ENCODE assay signal across 9 cellular contexts in genomic region chr1:198597690-198598430, GRCh38. TPM values are rescaled to one million over a fixed set of nuclear protein-coding genes. Genes with fewer than 3 reads are reported as not detected.
DNase-seq lines count a peak whose midpoint lies in the region; ATAC-seq and TF ChIP-seq lines count a peak whose summit lies in the region.
"Had no signal": no experiment of that assay in that cellular context is flagged by ENCODE, and none has a peak within 500 bp of the region (broad histone marks: within the 10 kb centered on the region; RNA-seq: fewer than 3 reads in every experiment).

No MANE protein-coding gene starts in this region.

- H2BK12ac ChIP-seq in mesenchymal stem cell (ENCODE audit: low read length in 2 of 2) = no peak overlapping the region

- H3K9me3 Mint-ChIP-seq in IgD-negative memory B cell (peaks cover 0 to 3% (median 2%) of the 10 kb centered on the region in 3 donors), progenitor cell of endocrine pancreas (ENCODE audit: low read depth) (no peaks in the 10 kb centered on the region)

- no peak overlapping the region for H3K27ac ChIP-seq in mesenchymal stem cell (ENCODE audit: low read length, poor library complexity, severe bottlenecking)
- H3K27ac ChIP-seq in esophagus muscularis mucosa (replicated peaks in 1 of 4) = no peak overlapping the region
- H3K27ac ChIP-seq: epithelial cell of prostate had no signal

- DNase-seq in mesenchymal stem cell = no peak
- no peak for DNase-seq in putamen (ENCODE audit: low spot score)
- no peak for DNase-seq in progenitor cell of endocrine pancreas (ENCODE audit: low spot score, unreplicated experiment)
- DNase-seq in esophagus muscularis mucosa (ENCODE audit: extremely low spot score) = no peak
- DNase-seq: SK-N-SH had no signal

- H2AFZ ChIP-seq in mesenchymal stem cell (ENCODE audit: low read depth, low read length) = no peak overlapping the region

- H3K27me3 Mint-ChIP-seq in IgD-negative memory B cell = no peaks in the 10 kb centered on the region
- H3K27me3 Mint-ChIP-seq in progenitor cell of endocrine pancreas = no peaks in the 10 kb centered on the region

- H3K4me3 ChIP-seq in mesenchymal stem cell (ENCODE audit: insufficient read depth in 1 of 2, low read depth in 1 of 2, low read length in 2 of 2) = no peak overlapping the region
- no peak overlapping the region for H3K4me3 ChIP-seq in esophagus muscularis mucosa

- no peak overlapping the region for H2BK5ac ChIP-seq in mesenchymal stem cell (ENCODE audit: low read depth, low read length, poor library complexity, severe bottlenecking)

- no peaks in the 10 kb centered on the region for H3K27me3 ChIP-seq in mesenchymal stem cell (ENCODE audit: control insufficient read depth in 1 of 2, insufficient read depth in 1 of 2, low read length in 2 of 2)
- H3K27me3 ChIP-seq in esophagus muscularis mucosa = no peaks in the 10 kb centered on the region

- H3K79me1 ChIP-seq in mesenchymal stem cell (replicated peaks; ENCODE audit: low read length, poor library complexity, severe bottlenecking) = no peaks in the 10 kb centered on the region

- H3K4me2 ChIP-seq in mesenchymal stem cell (ENCODE audit: low read length, poor library complexity, severe bottlenecking) = no peak overlapping the region
- H3K4me2 ChIP-seq: SK-N-SH had no signal

- no peak for TF ChIP-seq POLR2A in esophagus muscularis mucosa (IDR thresholded peaks at IDR 0.05; ENCODE audit: low read depth)

- intact Hi-C loops in esophagus muscularis mucosa (cut with DNase I) = no loop called here

- H3K4me1 Mint-ChIP-seq in IgD-negative memory B cell = peaks cover 40 to 64% (median 54%) of the 10 kb centered on the region in 3 donors
- H3K4me1 Mint-ChIP-seq in progenitor cell of endocrine pancreas (ENCODE audit: low read depth) = no peaks in the 10 kb centered on the region

- peak; percentile 34 for ATAC-seq in GM18502 (IDR thresholded peaks at IDR 0.05; ENCODE audit: poor library complexity, unreplicated experiment)
- peak; percentile 37 for ATAC-seq in GM21381 (IDR thresholded peaks at IDR 0.05; ENCODE audit: unreplicated experiment)

- TF ChIP-seq CTCF in progenitor cell of endocrine pancreas (IDR thresholded peaks at IDR 0.05; ENCODE audit: unreplicated experiment) (no peak), esophagus muscularis mucosa (IDR thresholded peaks at IDR 0.05) (no peak)

- H2BK15ac ChIP-seq in mesenchymal stem cell (ENCODE audit: low read depth, poor library complexity, severe bottlenecking) = no peak overlapping the region

- WGBS in mesenchymal stem cell = 95% methylated on average over 5 of the region's 7 CpGs
- 81% methylated on average over 7 of the region's 7 CpGs for WGBS in esophagus muscularis mucosa

- no peak overlapping the region for H3K18ac ChIP-seq in mesenchymal stem cell (ENCODE audit: low read depth in 1 of 2, low read length in 2 of 2)

- H3K14ac ChIP-seq in mesenchymal stem cell (ENCODE audit: low read length in 2 of 2) = no peak overlapping the region

- H3K9me3 ChIP-seq in mesenchymal stem cell (ENCODE audit: control insufficient read depth, low read length) (no peaks in the 10 kb centered on the region), esophagus muscularis mucosa (no peaks in the 10 kb centered on the region)
- H3K9me3 ChIP-seq: SK-N-SH had no signal

- H4K91ac ChIP-seq in mesenchymal stem cell (ENCODE audit: low read length) = no peak overlapping the region

- H3K36me3 Mint-ChIP-seq in IgD-negative memory B cell (peaks cover 3% of the 10 kb centered on the region), progenitor cell of endocrine pancreas (ENCODE audit: insufficient read depth) (no peaks in the 10 kb centered on the region)

- no peak overlapping the region for H3K4ac ChIP-seq in mesenchymal stem cell (ENCODE audit: low read depth in 1 of 2, low read length in 2 of 2)

- H3K4me3 Mint-ChIP-seq in IgD-negative memory B cell (peak overlapping the region; percentile 74 to 96 (median 92)), progenitor cell of endocrine pancreas (ENCODE audit: low read depth) (no peak overlapping the region)

- no peak for TF ChIP-seq EP300 in esophagus muscularis mucosa (IDR thresholded peaks at IDR 0.05)

- H2AK5ac ChIP-seq in mesenchymal stem cell (ENCODE audit: low read length, severe bottlenecking) = peak overlapping the region; percentile 22

- H3K9ac ChIP-seq in mesenchymal stem cell (ENCODE audit: low read length) = no peak overlapping the region
- H3K9ac ChIP-seq: SK-N-SH had no signal

- H3K27ac Mint-ChIP-seq in IgD-negative memory B cell = peak overlapping the region; percentile 88 to 97 (median 96)
- no peak overlapping the region for H3K27ac Mint-ChIP-seq in progenitor cell of endocrine pancreas

- peaks cover 7% of the 10 kb centered on the region for H3K4me1 ChIP-seq in mesenchymal stem cell (ENCODE audit: control insufficient read depth, insufficient read depth, low read depth, low read length)
- no peaks in the 10 kb centered on the region for H3K4me1 ChIP-seq in esophagus muscularis mucosa

- H3K23ac ChIP-seq in mesenchymal stem cell (ENCODE audit: low read length in 2 of 2) = no peak overlapping the region

- H3K36me3 ChIP-seq in mesenchymal stem cell (ENCODE audit: control insufficient read depth in 1 of 2, insufficient read depth in 2 of 2, low read depth in 1 of 2, low read length in 2 of 2) (no peaks in the 10 kb centered on the region), esophagus muscularis mucosa (no peaks in the 10 kb centered on the region)

- H2BK120ac ChIP-seq in mesenchymal stem cell (ENCODE audit: low read depth, low read length) = no peak overlapping the region

- no peak overlapping the region for H4K8ac ChIP-seq in mesenchymal stem cell (ENCODE audit: low read length)

RNA-seq across cellular contexts. Expression of gene PTPRC, which starts 41.0 kb away (rescaled TPM):
- 744 TPM for polyA plus RNA-seq in IgD-negative memory B cell
- 0.01 TPM for polyA plus RNA-seq in mesenchymal stem cell (2013, experiment 1 of 2)
- 0.01 TPM for polyA plus RNA-seq in mesenchymal stem cell (2013, experiment 2 of 2)
- total RNA-seq in progenitor cell of endocrine pancreas = not detected in 2 replicates
- 10 to 100 TPM in 2 of 4 donors, 1 to 10 TPM in 2; 7.0 to 40.3 (median 10.0) TPM for total RNA-seq in esophagus muscularis mucosa

RNA-seq across cellular contexts. Expression of gene ATP6V1G3, which starts 57.4 kb away (rescaled TPM):
- not detected for polyA plus RNA-seq in IgD-negative memory B cell
- 0.28 TPM for polyA plus RNA-seq in mesenchymal stem cell (2013, experiment 1 of 2)
- polyA plus RNA-seq in mesenchymal stem cell (2013, experiment 2 of 2) = 0.11 TPM
- total RNA-seq in progenitor cell of endocrine pancreas = not detected in 2 replicates
- total RNA-seq in esophagus muscularis mucosa = not detected
- polyA plus RNA-seq: SK-N-SH had no signal
